In genomic region chr1:121221766-121222165, GRCh38 we compare ENCODE assay signal across 7 cellular contexts. TPM values are rescaled to one million over a fixed set of nuclear protein-coding genes. Genes with fewer than 3 reads are reported as not detected.
A peak's percentile ranks its signal among the peaks of the same experiment; 100 is the strongest.
DNase-seq lines count a peak whose midpoint lies in the region; ATAC-seq lines count a peak whose summit lies in the region.
"Not testable (repeated sequence)": the region's sequence is repeated elsewhere in the genome, so short reads cannot be mapped to it uniquely, and the experiment has no call there.

No MANE protein-coding gene starts in this region.

- H3K27me3 Mint-ChIP-seq in T-helper 17 cell; effector memory CD8-positive, alpha-beta T cell: not testable (repeated sequence)

- H3K27ac Mint-ChIP-seq in T-helper 17 cell; effector memory CD8-positive, alpha-beta T cell: not testable (repeated sequence)

- not testable (repeated sequence) for H3K4me3 Mint-ChIP-seq in T-helper 17 cell; effector memory CD8-positive, alpha-beta T cell

- DNase-seq in T-helper 17 cell; effector memory CD8-positive, alpha-beta T cell: not testable (repeated sequence)

- ATAC-seq in GM18517 (IDR thresholded peaks at IDR 0.05; ENCODE audit: unreplicated experiment) (peak; percentile 73), GM19395 (IDR thresholded peaks at IDR 0.05; ENCODE audit: unreplicated experiment) (peak; percentile 51), GM21786 (IDR thresholded peaks at IDR 0.05; ENCODE audit: unreplicated experiment) (peak; percentile 45), HG03045 (IDR thresholded peaks at IDR 0.05; ENCODE audit: unreplicated experiment) (peak; percentile 46), HG03521 (IDR thresholded peaks at IDR 0.05; ENCODE audit: unreplicated experiment) (peak; percentile 51), T-helper 17 cell (peak; percentile 42)
- peak; percentile 54 for ATAC-seq in effector memory CD8-positive, alpha-beta T cell (replicated peaks)

- H3K4me1 Mint-ChIP-seq in T-helper 17 cell; effector memory CD8-positive, alpha-beta T cell (ENCODE audit: low read depth in 2 of 2): not testable (repeated sequence)

- H3K9me3 ChIP-seq in T-helper 17 cell (ENCODE audit: control insufficient read depth, low read length, poor library complexity, severe bottlenecking): not testable (repeated sequence)

- not testable (repeated sequence) for H3K9me3 Mint-ChIP-seq in effector memory CD8-positive, alpha-beta T cell

- not testable (repeated sequence) for H3K36me3 Mint-ChIP-seq in T-helper 17 cell (ENCODE audit: low read depth); effector memory CD8-positive, alpha-beta T cell (ENCODE audit: insufficient read depth)

RNA-seq across cellular contexts. Expression of gene SRGAP2C, which starts 37.0 kb away (rescaled TPM):
- total RNA-seq in T-helper 17 cell: 10 to 100 TPM; 19.7 to 31.7 TPM

RNA-seq across cellular contexts. Expression of gene FAM72B, which starts 37.6 kb away (rescaled TPM):
- 1 to 10 TPM in 1 of 2 donors, under 1 TPM in 1; 0.35 to 2.2 TPM for total RNA-seq in T-helper 17 cell
